In genomic region chr1:171800850-171801249, GRCh38 we compare ENCODE assay signal across 16 cellular contexts. TPM values are rescaled to one million over a fixed set of nuclear protein-coding genes. Genes with fewer than 3 reads are reported as not detected.
DNase-seq lines count a peak whose midpoint lies in the region; ATAC-seq, FAIRE-seq and TF ChIP-seq lines count a peak whose summit lies in the region.
"Had no signal": no experiment of that assay in that cellular context is flagged by ENCODE, and none has a peak within 500 bp of the region (broad histone marks: within the 10 kb centered on the region; RNA-seq: fewer than 3 reads in every experiment).

No MANE protein-coding gene starts in this region.

- no peak overlapping the region for H3K27ac ChIP-seq in A549
- no peak overlapping the region for H3K27ac ChIP-seq in Panc1 (ENCODE audit: low read length)
- no peak overlapping the region for H3K27ac ChIP-seq in esophagus muscularis mucosa (replicated peaks in 1 of 4)
- H3K27ac ChIP-seq: 22Rv1, BLaER1 had no signal

- TF ChIP-seq POLR2A in A549 (IDR thresholded peaks at IDR 0.05; ENCODE audit: low read length), result no peak
- no peak for TF ChIP-seq POLR2A in esophagus muscularis mucosa (IDR thresholded peaks at IDR 0.05; ENCODE audit: low read depth)

- ATAC-seq in A549 (peak; percentile 13 to 44; a peak in 3 of 6 replicates), Panc1 (peak; percentile 24; the same call in 1 of the 2 replicates), GM19023 (IDR thresholded peaks at IDR 0.05; ENCODE audit: unreplicated experiment) (no peak)

- intact Hi-C loops in Panc1 (cut with micrococcal nuclease; ENCODE audit: unreplicated experiment), result loop anchor here (1.0 kb wide), 1 partner anchor 182 kb away; no protein-coding TSS in a partner anchor
- intact Hi-C loops in esophagus muscularis mucosa (cut with DNase I), result loop anchor here (5.0 to 10.0 kb wide), 2 partner anchors 64 to 641 kb away; partner anchors contain the start of gene PIGC

- no peaks in the 10 kb centered on the region for H3K27me3 ChIP-seq in Panc1 (ENCODE audit: control insufficient read depth, insufficient read depth, low read length)
- H3K27me3 ChIP-seq in esophagus muscularis mucosa, result no peaks in the 10 kb centered on the region
- H3K27me3 ChIP-seq: BLaER1 had no signal

- H3K4me1 Mint-ChIP-seq in T-helper 2 cell treated with Interferon-gamma antibody and Interleukin-4, amounts not matched to agents 5 μg/mL and 100 μg/mL, for 36 hours (ENCODE audit: low read depth), result peaks cover 6% of the 10 kb centered on the region
- no peaks in the 10 kb centered on the region for H3K4me1 Mint-ChIP-seq in progenitor cell of endocrine pancreas (ENCODE audit: low read depth)

- no peak for TF ChIP-seq CTCF in A549 (IDR thresholded peaks at IDR 0.05)
- TF ChIP-seq CTCF in Panc1 (IDR thresholded peaks at IDR 0.05), result no peak
- no peak for TF ChIP-seq CTCF in progenitor cell of endocrine pancreas (IDR thresholded peaks at IDR 0.05; ENCODE audit: unreplicated experiment)
- TF ChIP-seq CTCF in esophagus muscularis mucosa (IDR thresholded peaks at IDR 0.05), result no peak

- DNase-seq in T-helper 2 cell treated with Interferon-gamma antibody and Interleukin-4, amounts not matched to agents 5 μg/mL and 100 μg/mL, for 36 hours (ENCODE audit: low spot score), result no peak
- DNase-seq in T-helper 2 cell, result no peak
- DNase-seq in A549 (ENCODE audit: low read depth in 1 of 2, low spot score in 1 of 2), result no peak
- DNase-seq in Panc1 (ENCODE audit: low read depth, low spot score), result no peak
- DNase-seq in progenitor cell of endocrine pancreas (ENCODE audit: low spot score, unreplicated experiment), result no peak
- no peak for DNase-seq in esophagus muscularis mucosa (ENCODE audit: extremely low spot score)
- DNase-seq: DMS79 had no signal

- no peak overlapping the region for H3K4me3 Mint-ChIP-seq in T-helper 2 cell treated with Interferon-gamma antibody and Interleukin-4, amounts not matched to agents 5 μg/mL and 100 μg/mL, for 36 hours
- no peak overlapping the region for H3K4me3 Mint-ChIP-seq in progenitor cell of endocrine pancreas (ENCODE audit: low read depth)
- H3K4me3 Mint-ChIP-seq: CD14-positive monocyte; CD4-positive, alpha-beta memory T cell; IgD-negative memory B cell had no signal

- H3K27me3 Mint-ChIP-seq in T-helper 2 cell treated with Interferon-gamma antibody and Interleukin-4, amounts not matched to agents 5 μg/mL and 100 μg/mL, for 36 hours (ENCODE audit: low read depth), result no peaks in the 10 kb centered on the region
- no peaks in the 10 kb centered on the region for H3K27me3 Mint-ChIP-seq in progenitor cell of endocrine pancreas
- H3K27me3 Mint-ChIP-seq: CD4-positive, alpha-beta memory T cell; IgD-negative memory B cell had no signal

- peaks cover 27% of the 10 kb centered on the region for H3K36me3 Mint-ChIP-seq in T-helper 2 cell treated with Interferon-gamma antibody and Interleukin-4, amounts not matched to agents 5 μg/mL and 100 μg/mL, for 36 hours (ENCODE audit: low read depth)
- no peaks in the 10 kb centered on the region for H3K36me3 Mint-ChIP-seq in progenitor cell of endocrine pancreas (ENCODE audit: insufficient read depth)

- 51% methylated on average over 3 of the region's 3 CpGs for WGBS in A549 (ENCODE audit: missing lambda C conversion rate)
- 72% methylated on average over 3 of the region's 3 CpGs for WGBS in esophagus muscularis mucosa

- H3K9me3 Mint-ChIP-seq in T-helper 2 cell treated with Interferon-gamma antibody and Interleukin-4, amounts not matched to agents 5 μg/mL and 100 μg/mL, for 36 hours, result no peaks in the 10 kb centered on the region
- no peaks in the 10 kb centered on the region for H3K9me3 Mint-ChIP-seq in progenitor cell of endocrine pancreas (ENCODE audit: low read depth)
- H3K9me3 Mint-ChIP-seq: CD14-positive monocyte; CD4-positive, alpha-beta memory T cell; IgD-negative memory B cell had no signal

- no peaks in the 10 kb centered on the region for H3K4me1 ChIP-seq in A549
- no peaks in the 10 kb centered on the region for H3K4me1 ChIP-seq in Panc1 (ENCODE audit: control insufficient read depth, insufficient read depth, low read length)
- H3K4me1 ChIP-seq in esophagus muscularis mucosa, result peaks cover 0 to 8% (median 4%) of the 10 kb centered on the region in 4 donors
- H3K4me1 ChIP-seq: HAP-1 had no signal

- TF ChIP-seq RAD21 in A549 (conservative IDR thresholded peaks at IDR 0.05 in 1 of 2, IDR thresholded peaks at IDR 0.05 in 1 of 2), result no peak

- H3K4me3 ChIP-seq in A549 (no peak overlapping the region), Panc1 (ENCODE audit: low read depth in 2 of 2, low read length in 2 of 2) (no peak overlapping the region), esophagus muscularis mucosa (no peak overlapping the region)
- H3K4me3 ChIP-seq: BLaER1, HAP-1 had no signal

- H3K27ac Mint-ChIP-seq in T-helper 2 cell treated with Interferon-gamma antibody and Interleukin-4, amounts not matched to agents 5 μg/mL and 100 μg/mL, for 36 hours, result peak overlapping the region; percentile 23
- peak overlapping the region; percentile 57 for H3K27ac Mint-ChIP-seq in progenitor cell of endocrine pancreas
- H3K27ac Mint-ChIP-seq: IgD-negative memory B cell had no signal

- H3K9me3 ChIP-seq in A549, result no peaks in the 10 kb centered on the region
- H3K9me3 ChIP-seq in Panc1 (ENCODE audit: control insufficient read depth, insufficient read depth, low read depth, low read length), result no peaks in the 10 kb centered on the region
- no peaks in the 10 kb centered on the region for H3K9me3 ChIP-seq in esophagus muscularis mucosa
- H3K9me3 ChIP-seq: HAP-1 had no signal

- H3K4me2 ChIP-seq in A549, result no peak overlapping the region
- H3K4me2 ChIP-seq: BLaER1 had no signal

- TF ChIP-seq EP300 in A549 (IDR thresholded peaks at IDR 0.05) (no peak), esophagus muscularis mucosa (IDR thresholded peaks at IDR 0.05) (no peak)

- FAIRE-seq in A549 (lab: Jason Lieb, UNC), result no peak
- FAIRE-seq: GM12892 had no signal

- BruUV-seq in Panc1 (replicated peaks; lab: Mats Ljungman, UMichigan), result no TSS peak

- POLR2A ChIA-PET in A549 (lab: Yijun Ruan, JAX) (interaction anchor here (0.7 to 1.6 kb wide), 2 partner anchors 16 to 41 kb away, joined by 3 to 5 read pairs; partner anchors contain the start of gene DNM3), Panc1 (lab: Charles Lee) (no interaction called here)

- in situ Hi-C loops in Panc1 (cut with HindIII; ENCODE audit: low pct_unique_long_range_greater_than_20kb, low sequenced_read_pairs), result no loop called here

- H3K36me3 ChIP-seq in Panc1 (ENCODE audit: control insufficient read depth, insufficient read depth, low read length), result peaks cover 5% of the 10 kb centered on the region; the same call in 1 of the 2 replicates
- H3K36me3 ChIP-seq in esophagus muscularis mucosa, result peaks cover 9 to 32% (median 25%) of the 10 kb centered on the region in 4 donors

- CTCF ChIA-PET in A549 (lab: Yijun Ruan, JAX), result interaction anchor here (0.6 to 15.5 kb wide), 34 partner anchors 9 to 644 kb away, joined by 3 to 393 read pairs (median 4); partner anchors contain the start of genes DNM3, METTL13 and PIGC
- CTCF ChIA-PET in Panc1 (lab: Charles Lee), result interaction anchor here (0.6 to 4.1 kb wide), 6 partner anchors 42 to 599 kb away, joined by 3 to 27 read pairs (median 5); no protein-coding TSS in a partner anchor

TF ChIP-seq in A549, 52 proteins besides CTCF, POLR2A, EP300 and RAD21 (continues in another document):
- TF ChIP-seq NR3C1 (IDR thresholded peaks at IDR 0.05) (no peak), USF2 (IDR thresholded peaks at IDR 0.05) (no peak), ZNF302 (CRISPR knock-in tag; IDR thresholded peaks at IDR 0.05) (no peak), HOXA7 (CRISPR knock-in tag; IDR thresholded peaks at IDR 0.05) (no peak), MYC (IDR thresholded peaks at IDR 0.05; ENCODE audit: borderline replicate concordance, low read length) (no peak), TP53 (CRISPR knock-in tag; IDR thresholded peaks at IDR 0.05) (no peak), SREBF2 (IDR thresholded peaks at IDR 0.05) (no peak)

RNA-seq across cellular contexts. Expression of gene METTL13, which starts 19.4 kb away (rescaled TPM):
- polyA plus RNA-seq in A549 (2011; rRNA removed) (54.0 and 61.2 TPM in 2 replicates), A549 (2017; fragmentation: RNase III; extraction: RNeasy Plus Mini Kit Qiagen cat#74134 plus additional on column Dnase treatment) (46.5 to 53.7 TPM (median 52.3 TPM) in 3 replicates)
- 42.1 and 44.9 TPM in 2 replicates for polyA plus RNA-seq in A549 (2012; cell fraction: cytosol; rRNA removed)
- polyA plus RNA-seq in A549 (2012; cell fraction: nucleus; rRNA removed), result 42.8 and 50.4 TPM in 2 replicates
- polyA minus RNA-seq in A549 (2011; rRNA and poly(A)+ RNA removed), result 48.2 and 49.4 TPM in 2 replicates
- total RNA-seq in Panc1 (2021; ENCODE audit: unreplicated experiment) (41.9 TPM), progenitor cell of endocrine pancreas (30.8 and 32.7 TPM in 2 replicates), esophagus muscularis mucosa (10 to 100 TPM; 17.5 to 20.9 (median 20.0) TPM)
- 59.9 TPM for polyA plus RNA-seq in Panc1 (2012; ENCODE audit: insufficient read length)

RNA-seq across cellular contexts. Expression of gene DNM3, which starts 40.4 kb away (rescaled TPM):
- polyA plus RNA-seq in A549 (2011; rRNA removed), result 1.1 and 1.5 TPM in 2 replicates
- polyA plus RNA-seq in A549 (2012; cell fraction: cytosol; rRNA removed), result 0.35 and 0.37 TPM in 2 replicates
- polyA plus RNA-seq in A549 (2012; cell fraction: nucleus; rRNA removed), result 0.59 and 0.69 TPM in 2 replicates
- 0.34 to 0.57 TPM (median 0.55 TPM) in 3 replicates for polyA plus RNA-seq in A549 (2017; fragmentation: RNase III; extraction: RNeasy Plus Mini Kit Qiagen cat#74134 plus additional on column Dnase treatment)
- polyA minus RNA-seq in A549 (2011; rRNA and poly(A)+ RNA removed), result 2.0 TPM in 2 replicates
- 0.46 TPM for total RNA-seq in Panc1 (2021; ENCODE audit: unreplicated experiment)
- 0.10 TPM for polyA plus RNA-seq in Panc1 (2012; ENCODE audit: insufficient read length)
- 0.48 and 1.1 TPM in 2 replicates for total RNA-seq in progenitor cell of endocrine pancreas
- total RNA-seq in esophagus muscularis mucosa, result 1 to 10 TPM; 3.3 to 6.4 (median 3.9) TPM
- total RNA-seq: HepG2 had no signal
- polyA plus RNA-seq: CD14-positive monocyte had no signal

RNA-seq across cellular contexts. Expression of gene VAMP4, which starts 59.0 kb away (rescaled TPM):
- polyA plus RNA-seq in A549 (2011; rRNA removed) (6.6 and 9.3 TPM in 2 replicates), A549 (2017; fragmentation: RNase III; extraction: RNeasy Plus Mini Kit Qiagen cat#74134 plus additional on column Dnase treatment) (3.7 to 4.3 TPM (median 4.2 TPM) in 3 replicates)
- 0.86 and 1.1 TPM in 2 replicates for polyA plus RNA-seq in A549 (2012; cell fraction: cytosol; rRNA removed)
- 0.73 and 1.2 TPM in 2 replicates for polyA plus RNA-seq in A549 (2012; cell fraction: nucleus; rRNA removed)
- polyA minus RNA-seq in A549 (2011; rRNA and poly(A)+ RNA removed), result 1.1 and 1.2 TPM in 2 replicates
- total RNA-seq in Panc1 (2021; ENCODE audit: unreplicated experiment) (9.3 TPM), progenitor cell of endocrine pancreas (8.9 and 10.1 TPM in 2 replicates), esophagus muscularis mucosa (10 to 100 TPM; 14.2 to 19.9 (median 16.1) TPM)
- 6.9 TPM for polyA plus RNA-seq in Panc1 (2012; ENCODE audit: insufficient read length)
